In genomic region chr12:68873316-68873715, GRCh38 we compare ENCODE assay signal across 11 cellular contexts.
"Had no signal": no experiment of that assay in that cellular context is flagged by ENCODE, and none has a peak within 500 bp of the region (broad histone marks: within the 10 kb centered on the region; RNA-seq: fewer than 3 reads in every experiment).

No MANE protein-coding gene starts in this region.

- ATAC-seq: GM23338, HCT116 had no signal

- H3K9me3 Mint-ChIP-seq: GM23338, HFFc6 had no signal

- H3K4me1 ChIP-seq: HAP-1 had no signal

- H3K36me3 ChIP-seq: HAP-1 had no signal

- H3K9ac ChIP-seq: GM23248 had no signal

- FAIRE-seq: H1, H54 had no signal

- H3K27ac ChIP-seq: GM23248 had no signal

- DNase-seq: GM23248, GOT3, H7, H9, HCEC 1CT, HFFc6 had no signal

- H3K4me3 ChIP-seq: GM23248, GM23338, HAP-1 had no signal

- H3K27ac Mint-ChIP-seq: GM23338, H9, HFFc6 had no signal

- H2AFZ ChIP-seq: GM23248, GM23338 had no signal

- H3K4me2 ChIP-seq: GM23338 had no signal

- H3K4me3 Mint-ChIP-seq: GM23338, H9, HFFc6 had no signal

- H3K9me3 ChIP-seq: HAP-1 had no signal
